Comparison of ENCODE assay signal across 1 cellular context in genomic region chr17:82104797-82105416, GRCh38.
TF ChIP-seq lines count a peak whose summit lies in the region.

No MANE protein-coding gene starts in this region.

TF ChIP-seq in SK-N-SH treated with all-trans-retinoic acid at 6 μM for 48 hours, 23 proteins besides CTCF, POLR2A, EP300 and RAD21 (continued from another document):
- TF ChIP-seq, protein P1, sequence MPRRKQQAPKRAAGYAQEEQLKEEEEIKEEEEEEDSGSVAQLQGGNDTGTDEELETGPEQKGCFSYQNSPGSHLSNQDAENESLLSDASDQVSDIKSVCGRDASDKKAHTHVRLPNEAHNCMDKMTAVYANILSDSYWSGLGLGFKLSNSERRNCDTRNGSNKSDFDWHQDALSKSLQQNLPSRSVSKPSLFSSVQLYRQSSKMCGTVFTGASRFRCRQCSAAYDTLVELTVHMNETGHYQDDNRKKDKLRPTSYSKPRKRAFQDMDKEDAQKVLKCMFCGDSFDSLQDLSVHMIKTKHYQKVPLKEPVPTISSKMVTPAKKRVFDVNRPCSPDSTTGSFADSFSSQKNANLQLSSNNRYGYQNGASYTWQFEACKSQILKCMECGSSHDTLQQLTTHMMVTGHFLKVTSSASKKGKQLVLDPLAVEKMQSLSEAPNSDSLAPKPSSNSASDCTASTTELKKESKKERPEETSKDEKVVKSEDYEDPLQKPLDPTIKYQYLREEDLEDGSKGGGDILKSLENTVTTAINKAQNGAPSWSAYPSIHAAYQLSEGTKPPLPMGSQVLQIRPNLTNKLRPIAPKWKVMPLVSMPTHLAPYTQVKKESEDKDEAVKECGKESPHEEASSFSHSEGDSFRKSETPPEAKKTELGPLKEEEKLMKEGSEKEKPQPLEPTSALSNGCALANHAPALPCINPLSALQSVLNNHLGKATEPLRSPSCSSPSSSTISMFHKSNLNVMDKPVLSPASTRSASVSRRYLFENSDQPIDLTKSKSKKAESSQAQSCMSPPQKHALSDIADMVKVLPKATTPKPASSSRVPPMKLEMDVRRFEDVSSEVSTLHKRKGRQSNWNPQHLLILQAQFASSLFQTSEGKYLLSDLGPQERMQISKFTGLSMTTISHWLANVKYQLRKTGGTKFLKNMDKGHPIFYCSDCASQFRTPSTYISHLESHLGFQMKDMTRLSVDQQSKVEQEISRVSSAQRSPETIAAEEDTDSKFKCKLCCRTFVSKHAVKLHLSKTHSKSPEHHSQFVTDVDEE (CRISPR knock-in tag; IDR thresholded peaks at IDR 0.05): no peak
- TF ChIP-seq CSDC2 (CRISPR knock-in tag; IDR thresholded peaks at IDR 0.05) (no peak), ZNF565 (CRISPR knock-in tag; conservative IDR thresholded peaks at IDR 0.05; ENCODE audit: low read depth) (no peak)
